Comparison of ENCODE assay signal across 30 cellular contexts in the genomic region with DNA sequence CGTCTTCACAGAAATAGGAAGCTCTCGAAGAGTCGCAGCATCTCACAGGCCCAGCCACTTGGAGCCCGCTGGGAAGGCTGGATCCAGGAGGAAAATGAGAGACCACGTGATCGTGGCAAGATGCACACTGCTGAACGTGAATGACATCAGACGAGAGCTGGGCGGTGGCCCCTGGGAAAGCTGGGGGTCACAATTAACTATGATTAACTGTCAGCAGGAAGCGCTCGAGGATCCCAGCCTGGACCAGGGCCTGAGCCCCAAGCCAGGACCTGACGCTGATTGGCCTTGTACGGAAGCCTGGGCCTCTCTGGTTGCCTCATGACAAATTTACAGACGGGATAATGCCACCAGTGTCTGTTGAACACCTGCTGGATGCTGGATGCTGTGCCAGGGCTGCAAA.
DNase-seq lines count a peak whose midpoint lies in the region; ATAC-seq, FAIRE-seq and TF ChIP-seq lines count a peak whose summit lies in the region.
"Had no signal": no experiment of that assay in that cellular context is flagged by ENCODE, and none has a peak within 500 bp of the region (broad histone marks: within the 10 kb centered on the region; RNA-seq: fewer than 3 reads in every experiment).

No MANE protein-coding gene starts in this region.

- peaks cover 2% of the 10 kb centered on the region; the same call in 1 of the 2 replicates for H3K9me3 ChIP-seq in IMR-90 (ENCODE audit: control insufficient read depth, insufficient read depth, low read length)
- H3K9me3 ChIP-seq in K562 (replicated peaks; ENCODE audit: control insufficient read depth, insufficient read depth, low read depth, low read length) = no peaks in the 10 kb centered on the region
- no peaks in the 10 kb centered on the region for H3K9me3 ChIP-seq in CD4-positive, alpha-beta memory T cell (ENCODE audit: control insufficient read depth in 1 of 2, low read length in 2 of 2)
- H3K9me3 ChIP-seq: A549; BE2C; BLaER1; BLaER1 treated with 17β-estradiol and CSF1 and Interleukin-3, amounts not matched to agents 10 nM and 100 nM; Caco-2 had no signal

- no peak overlapping the region for H3K4me2 ChIP-seq in IMR-90 (ENCODE audit: low read depth, low read length)
- no peak overlapping the region for H3K4me2 ChIP-seq in K562 (ENCODE audit: insufficient read depth, low read length)
- H3K4me2 ChIP-seq: BLaER1; BLaER1 treated with 17β-estradiol and CSF1 and Interleukin-3, amounts not matched to agents 10 nM and 100 nM had no signal

- intact Hi-C loops in IMR-90 (cut with micrococcal nuclease) = loop anchor here (10.0 kb wide), 1 partner anchor 438 kb away; no protein-coding TSS in a partner anchor
- intact Hi-C loops in K562 (cut with micrococcal nuclease) = no loop called here
- intact Hi-C loops in CD4-positive, alpha-beta memory T cell (cut with micrococcal nuclease) = no loop called here

- no peak overlapping the region for H2BK5ac ChIP-seq in IMR-90 (ENCODE audit: low read depth, low read length, poor library complexity, severe bottlenecking)

- H3K9me1 ChIP-seq in IMR-90 (ENCODE audit: insufficient read depth, low read length) (peaks cover 16% of the 10 kb centered on the region), K562 (ENCODE audit: control insufficient read depth, insufficient read depth, low read length) (no peaks in the 10 kb centered on the region)

- H3K4me1 ChIP-seq in IMR-90 (ENCODE audit: control insufficient read depth, insufficient read depth, low read length) = peaks cover 18% of the 10 kb centered on the region
- H3K4me1 ChIP-seq in K562 (replicated peaks in 1 of 2; ENCODE audit: control insufficient read depth in 2 of 2, insufficient read depth in 2 of 2, low read length in 2 of 2) = no peaks in the 10 kb centered on the region
- H3K4me1 ChIP-seq in CD4-positive, alpha-beta memory T cell (ENCODE audit: insufficient read depth, low read length) = no peaks in the 10 kb centered on the region
- H3K4me1 ChIP-seq: BE2C; BLaER1; BLaER1 treated with 17β-estradiol and CSF1 and Interleukin-3, amounts not matched to agents 10 nM and 100 nM; Caco-2 had no signal

- WGBS in IMR-90 (ENCODE audit: extremely low coverage in 2 of 2, insufficient read length in 1 of 2), 2 experiments = 90% methylated on average over 13 of the region's 14 CpGs; no CpG with 5 or more reads in 1 of the 2 experiments
- WGBS in K562 (ENCODE audit: insufficient coverage, low coverage, missing lambda C conversion rate) = under 1% methylated on average over 14 of the region's 14 CpGs

- CTCF ChIA-PET in IMR-90 (lab: Yijun Ruan, JAX) (no interaction called here), K562 (lab: Yijun Ruan, JAX; ENCODE audit: low intra/inter-chr PET ratio) (interaction anchor here (0.5 kb wide), 1 partner anchor 12 kb away, joined by 3 read pairs; no protein-coding TSS in a partner anchor)
- CTCF ChIA-PET in CD4-positive, alpha-beta memory T cell (lab: Charles Lee; ENCODE audit: partially characterized antibody) = no interaction called here

- no peak overlapping the region for H2BK20ac ChIP-seq in IMR-90 (ENCODE audit: low read depth, low read length)

- H4K8ac ChIP-seq in IMR-90 (ENCODE audit: low read depth in 2 of 2, low read length in 2 of 2) = no peak overlapping the region

- H3K79me2 ChIP-seq in K562 (ENCODE audit: control insufficient read depth, insufficient read depth, low read length) = no peaks in the 10 kb centered on the region

- H3K4me3 Mint-ChIP-seq in CD4-positive, alpha-beta memory T cell = no peak overlapping the region
- H3K4me3 Mint-ChIP-seq: B cell; CD14-positive monocyte; CD4-positive, alpha-beta T cell; CD4-positive, CD25-positive, alpha-beta regulatory T cell; CD8-positive, alpha-beta memory T cell; CD8-positive, alpha-beta T cell had no signal

- no peak overlapping the region for H3K14ac ChIP-seq in IMR-90 (replicated peaks; ENCODE audit: low read depth, low read length)

- H2BK15ac ChIP-seq in IMR-90 (ENCODE audit: low read depth, low read length) = no peak overlapping the region

- no peak overlapping the region for H3K18ac ChIP-seq in IMR-90 (ENCODE audit: low read depth, low read length)

- no peak for DNase-seq in IMR-90
- DNase-seq in K562 (ENCODE audit: extremely low read depth in 1 of 4, low spot score in 3 of 4) = no peak
- no peak for DNase-seq in CD4-positive, alpha-beta memory T cell
- DNase-seq: ACHN; AML-193; BE2C; C1 segment of cervical spinal cord; Caco-2; Calu3; CD4-positive, alpha-beta T cell; CD4-positive, CD25-positive, alpha-beta regulatory T cell; CD8-positive, alpha-beta memory T cell; CD8-positive, alpha-beta T cell; COR-L47; DMS 273 treated with DMSO at 0.1 percent for 48 hours; DMS153; DMS79; DMS79 treated with DMSO at 0.1 percent for 48 hours; DND-41; EL had no signal

- H3K27ac Mint-ChIP-seq in CD4-positive, alpha-beta memory T cell = no peak overlapping the region
- H3K27ac Mint-ChIP-seq: B cell; CD14-positive monocyte; CD4-positive, alpha-beta T cell; CD4-positive, CD25-positive, alpha-beta regulatory T cell; CD8-positive, alpha-beta T cell had no signal

- no peak for FAIRE-seq in K562 (lab: Jason Lieb, UNC)
- FAIRE-seq: A204.1, A549, D721Med had no signal

- peak overlapping the region; percentile 39; the same call in 1 of the 2 replicates for H4K91ac ChIP-seq in IMR-90 (ENCODE audit: insufficient read depth, low read depth, low read length)

- in situ Hi-C loops in IMR-90 (cut with MboI; ENCODE audit: low sequenced_read_pairs) = no loop called here
- in situ Hi-C loops in K562 (cut with MboI) = no loop called here

- no peak overlapping the region; the same call in 1 of the 2 replicates for H3K4ac ChIP-seq in IMR-90 (ENCODE audit: low read depth, low read length)

- H2AFZ ChIP-seq in IMR-90 (replicated peaks; ENCODE audit: low read length, poor library complexity) (no peak overlapping the region), K562 (ENCODE audit: low read depth, low read length) (no peak overlapping the region)

- H2AK9ac ChIP-seq in IMR-90 (replicated peaks; ENCODE audit: low read depth, low read length, poor library complexity) = no peak overlapping the region

- H4K20me1 ChIP-seq in IMR-90 (ENCODE audit: insufficient read depth, low read length) (no peaks in the 10 kb centered on the region), K562 (replicated peaks; ENCODE audit: control insufficient read depth, insufficient read depth, low read length) (no peaks in the 10 kb centered on the region)
- H4K20me1 ChIP-seq: BLaER1 had no signal

- peaks cover 0 to 14% of the 10 kb centered on the region in 2 experiments; a peak in 2 of 4 replicates for H3K79me1 ChIP-seq in IMR-90 (ENCODE audit: low read depth in 1 of 2, low read length in 2 of 2)

- H3K36me3 Mint-ChIP-seq in CD4-positive, alpha-beta memory T cell = no peaks in the 10 kb centered on the region
- H3K36me3 Mint-ChIP-seq: CD14-positive monocyte; CD4-positive, CD25-positive, alpha-beta regulatory T cell; CD8-positive, alpha-beta memory T cell; CD8-positive, alpha-beta T cell had no signal

- H3K36me3 ChIP-seq in IMR-90 (ENCODE audit: control insufficient read depth, insufficient read depth, low read length) = no peaks in the 10 kb centered on the region; the same call in 1 of the 2 replicates
- no peaks in the 10 kb centered on the region for H3K36me3 ChIP-seq in K562 (ENCODE audit: control insufficient read depth, insufficient read depth, low read length)
- no peaks in the 10 kb centered on the region for H3K36me3 ChIP-seq in CD4-positive, alpha-beta memory T cell (ENCODE audit: insufficient read depth, low read length)
- H3K36me3 ChIP-seq: BE2C; BLaER1; BLaER1 treated with 17β-estradiol and CSF1 and Interleukin-3, amounts not matched to agents 10 nM and 100 nM had no signal

- peaks cover 0 to 7% (median 0%) of the 10 kb centered on the region in 8 donors for H3K9me3 Mint-ChIP-seq in CD4-positive, alpha-beta memory T cell
- H3K9me3 Mint-ChIP-seq: CD4-positive, alpha-beta T cell; CD8-positive, alpha-beta T cell had no signal

- H3K27ac ChIP-seq in IMR-90 (ENCODE audit: insufficient read depth, low read length) (no peak overlapping the region), K562 (ENCODE audit: extremely low read depth, low read depth, low read length) (no peak overlapping the region)
- no peak overlapping the region for H3K27ac ChIP-seq in CD4-positive, alpha-beta memory T cell (ENCODE audit: low read depth, low read length)
- H3K27ac ChIP-seq: 22Rv1; BLaER1; BLaER1 treated with 17β-estradiol and CSF1 and Interleukin-3, amounts not matched to agents 10 nM and 100 nM; C4-2B had no signal

- TF ChIP-seq POLR2A in IMR-90 (IDR thresholded peaks at IDR 0.05; ENCODE audit: low read depth, low read length) (no peak), K562 (conservative IDR thresholded peaks at IDR 0.05) (no peak)

- no peaks in the 10 kb centered on the region for H3K27me3 Mint-ChIP-seq in CD4-positive, alpha-beta memory T cell
- H3K27me3 Mint-ChIP-seq: B cell; CD4-positive, alpha-beta T cell; CD4-positive, CD25-positive, alpha-beta regulatory T cell had no signal

- no peaks in the 10 kb centered on the region for H3K27me3 ChIP-seq in IMR-90 (ENCODE audit: control insufficient read depth, insufficient read depth, low read length)
- no peaks in the 10 kb centered on the region; a peak in 1 of 5 replicates for H3K27me3 ChIP-seq in K562 (ENCODE audit: control insufficient read depth in 2 of 2, insufficient read depth in 2 of 2, low read length in 2 of 2)
- no peaks in the 10 kb centered on the region for H3K27me3 ChIP-seq in CD4-positive, alpha-beta memory T cell (ENCODE audit: insufficient read depth, low read length)
- H3K27me3 ChIP-seq: BE2C; BLaER1; BLaER1 treated with 17β-estradiol and CSF1 and Interleukin-3, amounts not matched to agents 10 nM and 100 nM had no signal

- POLR2A ChIA-PET in IMR-90 (lab: Charles Lee; ENCODE audit: unreplicated experiment) (no interaction called here), K562 (lab: Yijun Ruan, JAX) (no interaction called here)
- POLR2A ChIA-PET in CD4-positive, alpha-beta memory T cell (lab: Charles Lee; ENCODE audit: partially characterized antibody) = no interaction called here

- dilution Hi-C loops in IMR-90 (cut with HindIII; ENCODE audit: low sequenced_read_pairs, unreplicated experiment) = no loop called here

- peak overlapping the region; percentile 30; the same call in 1 of the 2 replicates for H2AK5ac ChIP-seq in IMR-90 (ENCODE audit: low read depth, low read length)

- BruUV-seq in IMR-90 (replicated peaks; lab: Mats Ljungman, UMichigan) = no TSS peak
- BruUV-seq in K562 (replicated peaks; lab: Mats Ljungman, UMichigan) = no TSS peak

- no peak overlapping the region for H3K4me3 ChIP-seq in IMR-90 (ENCODE audit: insufficient read depth, low read depth, low read length)
- no peak overlapping the region for H3K4me3 ChIP-seq in K562
- no peak overlapping the region for H3K4me3 ChIP-seq in CD4-positive, alpha-beta memory T cell (ENCODE audit: low read length in 2 of 2)
- H3K4me3 ChIP-seq: A549; BLaER1; BLaER1 treated with 17β-estradiol and CSF1 and Interleukin-3, amounts not matched to agents 10 nM and 100 nM had no signal

- no peak overlapping the region for H3K23ac ChIP-seq in IMR-90 (ENCODE audit: low read depth, low read length)

- H3K4me1 Mint-ChIP-seq in CD4-positive, alpha-beta memory T cell = no peaks in the 10 kb centered on the region
- H3K4me1 Mint-ChIP-seq: B cell; CD14-positive monocyte; CD4-positive, CD25-positive, alpha-beta regulatory T cell; CD8-positive, alpha-beta memory T cell had no signal

- H4K5ac ChIP-seq in IMR-90 (ENCODE audit: low read depth, low read length) = no peak overlapping the region

- TF ChIP-seq CTCF in IMR-90 (conservative IDR thresholded peaks at IDR 0.05; ENCODE audit: low read depth, low read length) = no peak
- no peak for TF ChIP-seq CTCF in K562 (IDR thresholded peaks at IDR 0.05 in 2 of 3, conservative IDR thresholded peaks at IDR 0.05 in 1 of 3; ENCODE audit: insufficient read depth in 2 of 3, low read depth in 1 of 3, low read length in 3 of 3)

- H3K9ac ChIP-seq in IMR-90 (ENCODE audit: low read depth, low read length) (no peak overlapping the region), K562 (ENCODE audit: insufficient read depth in 1 of 2, low read depth in 2 of 2, low read length in 2 of 2) (no peak overlapping the region)
- H3K9ac ChIP-seq: BLaER1; BLaER1 treated with 17β-estradiol and CSF1 and Interleukin-3, amounts not matched to agents 10 nM and 100 nM had no signal

- no peak for TF ChIP-seq RAD21 in IMR-90 (IDR thresholded peaks at IDR 0.05; ENCODE audit: low read length)
- TF ChIP-seq RAD21 in K562 (CRISPR knock-in tag; conservative IDR thresholded peaks at IDR 0.05 in 1 of 2, IDR thresholded peaks at IDR 0.05 in 1 of 2) = no peak

- H3K56ac ChIP-seq in IMR-90 (ENCODE audit: extremely low read depth, insufficient read depth, low read length) = no peak overlapping the region

- no peak for ATAC-seq in IMR-90 (ENCODE audit: low read depth)
- ATAC-seq in K562 = no peak
- ATAC-seq in SK-N-SH treated with all-trans-retinoic acid at 6 μM for 48 hours = no peak
- ATAC-seq: CD8-positive, alpha-beta T cell had no signal

- no peak overlapping the region for H2BK120ac ChIP-seq in IMR-90 (ENCODE audit: low read depth, low read length)

- TF ChIP-seq EP300 in K562 (IDR thresholded peaks at IDR 0.05; ENCODE audit: low read length) = no peak
